ENCODE assay signal across 14 cellular contexts in genomic region chr12:111425655-111426054, GRCh38. TPM values are rescaled to one million over a fixed set of nuclear protein-coding genes. Genes with fewer than 3 reads are reported as not detected.
A peak's percentile ranks its signal among the peaks of the same experiment; 100 is the strongest.
DNase-seq lines count a peak whose midpoint lies in the region; ATAC-seq, FAIRE-seq and TF ChIP-seq lines count a peak whose summit lies in the region.
"Had no signal": no experiment of that assay in that cellular context is flagged by ENCODE, and none has a peak within 500 bp of the region (broad histone marks: within the 10 kb centered on the region; RNA-seq: fewer than 3 reads in every experiment).

No MANE protein-coding gene starts in this region.

- peak overlapping the region; percentile 28 for H3K4me3 Mint-ChIP-seq in stimulated activated naive CD8-positive, alpha-beta T cell treated with anti-CD3 and anti-CD28 coated beads, Interleukin-15, Interleukin-2, amounts not matched to agents 100 ng/mL and 50 ng/mL, for 24 hours
- peak overlapping the region; percentile 40 for H3K4me3 Mint-ChIP-seq in astrocyte (ENCODE audit: unreplicated experiment)

- peak overlapping the region; percentile 64 for H3K27ac Mint-ChIP-seq in stimulated activated naive CD8-positive, alpha-beta T cell treated with anti-CD3 and anti-CD28 coated beads, Interleukin-15, Interleukin-2, amounts not matched to agents 100 ng/mL and 50 ng/mL, for 24 hours
- H3K27ac Mint-ChIP-seq in astrocyte (ENCODE audit: unreplicated experiment), result peak overlapping the region; percentile 62

- H3K36me3 Mint-ChIP-seq in stimulated activated naive CD8-positive, alpha-beta T cell treated with anti-CD3 and anti-CD28 coated beads, Interleukin-15, Interleukin-2, amounts not matched to agents 100 ng/mL and 50 ng/mL, for 24 hours (ENCODE audit: low read depth), result peaks cover 33% of the 10 kb centered on the region
- H3K36me3 Mint-ChIP-seq in astrocyte (ENCODE audit: low read depth, unreplicated experiment), result peaks cover 4% of the 10 kb centered on the region

- intact Hi-C loops in lower lobe of right lung (cut with DNase I), result no loop called here

- no peak overlapping the region for H3K4me3 ChIP-seq in astrocyte (ENCODE audit: insufficient read depth, low read depth, low read length)
- H3K4me3 ChIP-seq in lower lobe of right lung, result no peak overlapping the region
- H3K4me3 ChIP-seq: ascending aorta, smooth muscle cell had no signal

- peaks cover 99% of the 10 kb centered on the region for H3K79me2 ChIP-seq in astrocyte (ENCODE audit: insufficient read depth, low read length)

- no peak overlapping the region for H2AFZ ChIP-seq in astrocyte (ENCODE audit: low read depth, low read length)

- no peaks in the 10 kb centered on the region for H3K27me3 Mint-ChIP-seq in stimulated activated naive CD8-positive, alpha-beta T cell treated with anti-CD3 and anti-CD28 coated beads, Interleukin-15, Interleukin-2, amounts not matched to agents 100 ng/mL and 50 ng/mL, for 24 hours
- H3K27me3 Mint-ChIP-seq in astrocyte (ENCODE audit: low read depth, unreplicated experiment), result no peaks in the 10 kb centered on the region

- no peak for DNase-seq in stimulated activated naive CD8-positive, alpha-beta T cell treated with anti-CD3 and anti-CD28 coated beads, Interleukin-15, Interleukin-2, amounts not matched to agents 100 U/mL and 50 U/mL, for 24 hours
- DNase-seq in astrocyte (ENCODE audit: low read depth) (no peak), lower lobe of right lung (no peak), frontal cortex (ENCODE audit: low spot score in 2 of 2) (no peak), dermis blood vessel endothelial cell (no peak)
- DNase-seq: mesendoderm, NCI-H1092 treated with DMSO at 0.1 percent for 48 hours had no signal

- H3K4me1 Mint-ChIP-seq in stimulated activated naive CD8-positive, alpha-beta T cell treated with anti-CD3 and anti-CD28 coated beads, Interleukin-15, Interleukin-2, amounts not matched to agents 100 ng/mL and 50 ng/mL, for 24 hours (ENCODE audit: low read depth), result peaks cover 82% of the 10 kb centered on the region
- H3K4me1 Mint-ChIP-seq in astrocyte (ENCODE audit: low read depth, unreplicated experiment), result peaks cover 14% of the 10 kb centered on the region

- FAIRE-seq in astrocyte (lab: Jason Lieb, UNC) (no peak), frontal cortex (lab: Jason Lieb, UNC) (no peak)

- H3K9me3 Mint-ChIP-seq in stimulated activated naive CD8-positive, alpha-beta T cell treated with anti-CD3 and anti-CD28 coated beads, Interleukin-15, Interleukin-2, amounts not matched to agents 100 ng/mL and 50 ng/mL, for 24 hours, result no peaks in the 10 kb centered on the region
- H3K9me3 Mint-ChIP-seq in astrocyte (ENCODE audit: unreplicated experiment), result no peaks in the 10 kb centered on the region

- no peak for TF ChIP-seq CTCF in astrocyte (IDR thresholded peaks at IDR 0.05; ENCODE audit: insufficient read depth, low read depth, low read length)
- no peak for TF ChIP-seq CTCF in lower lobe of right lung (IDR thresholded peaks at IDR 0.05)

- ATAC-seq in stimulated activated naive CD8-positive, alpha-beta T cell treated with anti-CD3 and anti-CD28 coated beads, Interleukin-15, Interleukin-2, amounts not matched to agents 100 U/mL and 50 U/mL, for 24 hours, result no peak
- ATAC-seq in lower lobe of right lung (no peak), HG03175 (IDR thresholded peaks at IDR 0.05; ENCODE audit: unreplicated experiment) (no peak), HG02642 (IDR thresholded peaks at IDR 0.05; ENCODE audit: poor library complexity, unreplicated experiment) (no peak)

- peaks cover 6% of the 10 kb centered on the region for H3K36me3 ChIP-seq in astrocyte (ENCODE audit: insufficient read depth, low read length)
- peaks cover 15% of the 10 kb centered on the region for H3K36me3 ChIP-seq in lower lobe of right lung

- H3K4me1 ChIP-seq in astrocyte (ENCODE audit: insufficient read depth, low read length), result peaks cover 41% of the 10 kb centered on the region
- H3K4me1 ChIP-seq in lower lobe of right lung, result peaks cover 71% of the 10 kb centered on the region

- H3K27ac ChIP-seq in astrocyte (ENCODE audit: low read depth, low read length) (peak overlapping the region; percentile 41), lower lobe of right lung (peak overlapping the region; percentile 41)
- H3K27ac ChIP-seq: ascending aorta, C4-2B, VCaP had no signal

- H3K9ac ChIP-seq in astrocyte (ENCODE audit: low read length), result peak overlapping the region; percentile 27

- H3K9me3 ChIP-seq in astrocyte (ENCODE audit: insufficient read depth, low read depth, low read length) (no peaks in the 10 kb centered on the region), lower lobe of right lung (no peaks in the 10 kb centered on the region)
- H3K9me3 ChIP-seq: ascending aorta had no signal

- no peaks in the 10 kb centered on the region for H3K27me3 ChIP-seq in astrocyte (ENCODE audit: insufficient read depth, low read length)
- no peaks in the 10 kb centered on the region for H3K27me3 ChIP-seq in lower lobe of right lung (ENCODE audit: low read depth)
- H3K27me3 ChIP-seq: ascending aorta had no signal

- peaks cover 90% of the 10 kb centered on the region for H4K20me1 ChIP-seq in astrocyte (ENCODE audit: insufficient read depth, low read length)

- peak overlapping the region; percentile 49 for H3K4me2 ChIP-seq in astrocyte (ENCODE audit: low read length)
- H3K4me2 ChIP-seq: smooth muscle cell had no signal

RNA-seq across cellular contexts. Expression of gene SH2B3, which starts 19.9 kb away (rescaled TPM):
- total RNA-seq in astrocyte (23.6 and 26.1 TPM in 2 replicates), lower lobe of right lung (49.5 TPM), frontal cortex (2.4 TPM), dermis blood vessel endothelial cell (93.6 and 111 TPM in 2 replicates)

RNA-seq across cellular contexts. Expression of gene PHETA1, which starts 56.8 kb away (rescaled TPM):
- 14.3 and 14.9 TPM in 2 replicates for total RNA-seq in astrocyte
- 20.5 TPM for total RNA-seq in lower lobe of right lung
- 8.2 TPM for total RNA-seq in frontal cortex
- total RNA-seq in dermis blood vessel endothelial cell, result 8.5 and 9.7 TPM in 2 replicates
